Comparison of ENCODE assay signal across 14 cellular contexts in genomic region chr22:37748659-37749058, GRCh38. TPM values are rescaled to one million over a fixed set of nuclear protein-coding genes. Genes with fewer than 3 reads are reported as not detected.
A peak's percentile ranks its signal among the peaks of the same experiment; 100 is the strongest.
DNase-seq lines count a peak whose midpoint lies in the region; ATAC-seq, FAIRE-seq and TF ChIP-seq lines count a peak whose summit lies in the region.
"Had no signal": no experiment of that assay in that cellular context is flagged by ENCODE, and none has a peak within 500 bp of the region (broad histone marks: within the 10 kb centered on the region; RNA-seq: fewer than 3 reads in every experiment).

No MANE protein-coding gene starts in this region.

- H3K9me3 ChIP-seq in astrocyte (ENCODE audit: insufficient read depth, low read depth, low read length), result no peaks in the 10 kb centered on the region
- H3K9me3 ChIP-seq in lower lobe of right lung, result no peaks in the 10 kb centered on the region
- no peaks in the 10 kb centered on the region for H3K9me3 ChIP-seq in subcutaneous abdominal adipose tissue (ENCODE audit: control insufficient read depth in 5 of 5, low read length in 5 of 5)
- no peaks in the 10 kb centered on the region for H3K9me3 ChIP-seq in small intestine (ENCODE audit: control insufficient read depth, low read depth)
- H3K9me3 ChIP-seq: Peyer's patch, tibial artery had no signal

- H3K27ac ChIP-seq in astrocyte (ENCODE audit: low read depth, low read length) (no peak overlapping the region), lower lobe of right lung (peak overlapping the region; percentile 94), subcutaneous abdominal adipose tissue (ENCODE audit: low read depth, low read length) (peak overlapping the region; percentile 89), small intestine (ENCODE audit: low read depth in 1 of 2, low read length in 1 of 2) (no peak overlapping the region)

- H3K9ac ChIP-seq in astrocyte (ENCODE audit: low read length) (no peak overlapping the region), subcutaneous abdominal adipose tissue (ENCODE audit: low read length in 5 of 5) (peak overlapping the region in 2 of 5 donors; percentile 38 to 48)

- H3K4me3 Mint-ChIP-seq in activated CD4-positive, alpha-beta T cell treated with anti-CD3 and anti-CD28 coated beads, Interleukin-2, amount 10 ng/mL, durations not matched to agents 7 days and 5 days, result peak overlapping the region; percentile 89
- peak overlapping the region; percentile 88 for H3K4me3 Mint-ChIP-seq in astrocyte (ENCODE audit: unreplicated experiment)

- H3K4me1 ChIP-seq in astrocyte (ENCODE audit: insufficient read depth, low read length), result peaks cover 70% of the 10 kb centered on the region
- H3K4me1 ChIP-seq in lower lobe of right lung, result peaks cover 78% of the 10 kb centered on the region
- peaks cover 28 to 86% (median 76%) of the 10 kb centered on the region in 5 donors for H3K4me1 ChIP-seq in subcutaneous abdominal adipose tissue (ENCODE audit: control insufficient read depth in 5 of 5, insufficient read depth in 5 of 5, low read length in 5 of 5)
- peaks cover 3 to 9% of the 10 kb centered on the region in 2 donors for H3K4me1 ChIP-seq in small intestine (ENCODE audit: control insufficient read depth in 2 of 2, insufficient read depth in 1 of 2, low read depth in 1 of 2, low read length in 1 of 2)

- no peak for FAIRE-seq in astrocyte (lab: Jason Lieb, UNC)
- no peak for FAIRE-seq in small intestine (lab: Jason Lieb, UNC)
- FAIRE-seq: K562 had no signal

- no peak for ATAC-seq in lower lobe of right lung
- ATAC-seq in HG02870 (IDR thresholded peaks at IDR 0.05; ENCODE audit: unreplicated experiment), result no peak
- ATAC-seq: K562 had no signal

- CTCF ChIA-PET in activated CD4-positive, alpha-beta T cell treated with anti-CD3 and anti-CD28 coated beads, Interleukin-2, amount 10 ng/mL, durations not matched to agents 7 days and 5 days (lab: Charles Lee), result interaction anchor here (0.9 kb wide), 1 partner anchor 21 kb away, joined by 3 read pairs; no protein-coding TSS in a partner anchor

- no peaks in the 10 kb centered on the region for H3K9me3 Mint-ChIP-seq in activated CD4-positive, alpha-beta T cell treated with anti-CD3 and anti-CD28 coated beads, Interleukin-2, amount 10 ng/mL, durations not matched to agents 7 days and 5 days
- no peaks in the 10 kb centered on the region for H3K9me3 Mint-ChIP-seq in astrocyte (ENCODE audit: unreplicated experiment)

- no peak for DNase-seq in activated CD4-positive, alpha-beta T cell treated with anti-CD3 and anti-CD28 coated beads, Interleukin-2, amount 10 ng/mL, durations not matched to agents 7 days and 5 days
- DNase-seq in activated CD4-positive, alpha-beta T cell treated with anti-CD3 and anti-CD28 coated beads for 48 hours, result no peak
- DNase-seq in astrocyte (ENCODE audit: low read depth), result no peak
- DNase-seq in lower lobe of right lung, result no peak
- DNase-seq in small intestine, result no peak
- no peak for DNase-seq in GF-D8 (lab: John Stamatoyannopoulos, UW)
- DNase-seq: activated effector memory CD4-positive, alpha-beta T cell treated with Interleukin-2 at 50 U/mL for 16 hours; cortex of kidney; NCI-H2171; Peyer's patch; tibial artery had no signal

- H3K36me3 Mint-ChIP-seq in activated CD4-positive, alpha-beta T cell treated with anti-CD3 and anti-CD28 coated beads, Interleukin-2, amount 10 ng/mL, durations not matched to agents 7 days and 5 days (ENCODE audit: low read depth), result no peaks in the 10 kb centered on the region
- H3K36me3 Mint-ChIP-seq in astrocyte (ENCODE audit: low read depth, unreplicated experiment), result peaks cover 1% of the 10 kb centered on the region

- peaks cover 64% of the 10 kb centered on the region for H3K79me2 ChIP-seq in astrocyte (ENCODE audit: insufficient read depth, low read length)

- H3K4me2 ChIP-seq in astrocyte (ENCODE audit: low read length), result peak overlapping the region; percentile 98

- H3K4me1 Mint-ChIP-seq in activated CD4-positive, alpha-beta T cell treated with anti-CD3 and anti-CD28 coated beads, Interleukin-2, amount 10 ng/mL, durations not matched to agents 7 days and 5 days, result peaks cover 31% of the 10 kb centered on the region
- H3K4me1 Mint-ChIP-seq in astrocyte (ENCODE audit: low read depth, unreplicated experiment), result peaks cover 40% of the 10 kb centered on the region

- H3K4me3 ChIP-seq in astrocyte (ENCODE audit: insufficient read depth, low read depth, low read length), result no peak overlapping the region
- no peak overlapping the region for H3K4me3 ChIP-seq in lower lobe of right lung
- H3K4me3 ChIP-seq in subcutaneous abdominal adipose tissue (ENCODE audit: low read depth in 1 of 5, low read length in 5 of 5), result no peak overlapping the region
- no peak overlapping the region for H3K4me3 ChIP-seq in small intestine (ENCODE audit: low read depth in 1 of 2, low read length in 2 of 2)
- H3K4me3 ChIP-seq: K562 had no signal

- H3K27ac Mint-ChIP-seq in activated CD4-positive, alpha-beta T cell treated with anti-CD3 and anti-CD28 coated beads, Interleukin-2, amount 10 ng/mL, durations not matched to agents 7 days and 5 days, result no peak overlapping the region
- peak overlapping the region; percentile 58 for H3K27ac Mint-ChIP-seq in astrocyte (ENCODE audit: unreplicated experiment)

- intact Hi-C loops in lower lobe of right lung (cut with DNase I), result no loop called here

- POLR2A ChIA-PET in activated CD4-positive, alpha-beta T cell treated with anti-CD3 and anti-CD28 coated beads, Interleukin-2, amount 10 ng/mL, durations not matched to agents 7 days and 5 days (lab: Charles Lee), result no interaction called here

- H2AFZ ChIP-seq in astrocyte (ENCODE audit: low read depth, low read length), result no peak overlapping the region

- no peak for TF ChIP-seq CTCF in astrocyte (IDR thresholded peaks at IDR 0.05; ENCODE audit: insufficient read depth, low read depth, low read length)
- TF ChIP-seq CTCF in lower lobe of right lung (IDR thresholded peaks at IDR 0.05), result no peak

- 67 to 75% (median 68%) methylated on average over 8 of the region's 8 CpGs for WGBS in small intestine, 3 donors

- no peaks in the 10 kb centered on the region for H3K27me3 ChIP-seq in astrocyte (ENCODE audit: insufficient read depth, low read length)
- no peaks in the 10 kb centered on the region for H3K27me3 ChIP-seq in lower lobe of right lung (ENCODE audit: low read depth)
- no peaks in the 10 kb centered on the region for H3K27me3 ChIP-seq in subcutaneous abdominal adipose tissue (ENCODE audit: control insufficient read depth in 5 of 5, insufficient read depth in 4 of 5, low read length in 5 of 5)
- H3K27me3 ChIP-seq in small intestine (ENCODE audit: control insufficient read depth in 2 of 2, insufficient read depth in 2 of 2, low read length in 2 of 2), result no peaks in the 10 kb centered on the region
- H3K27me3 ChIP-seq: Peyer's patch, tibial artery had no signal

- peaks cover 60% of the 10 kb centered on the region for H4K20me1 ChIP-seq in astrocyte (ENCODE audit: insufficient read depth, low read length)

- H3K27me3 Mint-ChIP-seq in activated CD4-positive, alpha-beta T cell treated with anti-CD3 and anti-CD28 coated beads, Interleukin-2, amount 10 ng/mL, durations not matched to agents 7 days and 5 days, result no peaks in the 10 kb centered on the region
- no peaks in the 10 kb centered on the region for H3K27me3 Mint-ChIP-seq in astrocyte (ENCODE audit: low read depth, unreplicated experiment)

- H3K36me3 ChIP-seq in astrocyte (ENCODE audit: insufficient read depth, low read length) (no peaks in the 10 kb centered on the region), lower lobe of right lung (peaks cover 4% of the 10 kb centered on the region), subcutaneous abdominal adipose tissue (ENCODE audit: control insufficient read depth in 5 of 5, insufficient read depth in 5 of 5, low read length in 5 of 5) (peaks cover 0 to 3% (median 0%) of the 10 kb centered on the region in 5 donors), small intestine (ENCODE audit: control insufficient read depth in 2 of 2, insufficient read depth in 2 of 2, low read length in 2 of 2) (no peaks in the 10 kb centered on the region)

RNA-seq across cellular contexts. Expression of gene TRIOBP, which starts 51.8 kb away (rescaled TPM):
- 10 to 100 TPM; 44.1 to 53.5 TPM for total RNA-seq in activated CD4-positive, alpha-beta T cell treated with anti-CD3 and anti-CD28 coated beads, Interleukin-2, amount 10 ng/mL, durations not matched to agents 7 days and 5 days
- total RNA-seq in astrocyte, result 40.6 and 41.5 TPM in 2 replicates
- 78.8 TPM for total RNA-seq in lower lobe of right lung
- polyA plus RNA-seq in small intestine, result 10 to 100 TPM; 20.4 to 46.8 (median 27.6) TPM

RNA-seq across cellular contexts. Expression of gene GCAT, which starts 59.1 kb away (rescaled TPM):
- 10 to 100 TPM; 10.4 to 12.0 TPM for total RNA-seq in activated CD4-positive, alpha-beta T cell treated with anti-CD3 and anti-CD28 coated beads, Interleukin-2, amount 10 ng/mL, durations not matched to agents 7 days and 5 days
- 12.8 and 14.3 TPM in 2 replicates for total RNA-seq in astrocyte
- total RNA-seq in lower lobe of right lung, result 7.1 TPM
- polyA plus RNA-seq in small intestine, result 10 to 100 TPM in 1 of 3 donors, 1 to 10 TPM in 2; 2.9 to 12.3 (median 6.8) TPM

Comparison
In these comparisons a context has a peak if more than half of its experiments do, and no peak if none do; other contexts are left out.
1. H3K27ac ChIP-seq: peak in lower lobe of right lung (single experiment) and subcutaneous abdominal adipose tissue (single experiment); none in astrocyte (single experiment) and small intestine (0 of 2).